ENCODE assay signal across 1 cellular context in genomic region chr1:44594871-44595735, GRCh38.
TF ChIP-seq lines count a peak whose summit lies in the region.

No MANE protein-coding gene starts in this region.

TF ChIP-seq in HepG2, 621 proteins besides CTCF, POLR2A, EP300 and RAD21 (continued from another document):
- TF ChIP-seq HOMEZ (CRISPR knock-in tag; IDR thresholded peaks at IDR 0.05; ENCODE audit: low read depth) (no peak), KDM2A (CRISPR knock-in tag; IDR thresholded peaks at IDR 0.05; ENCODE audit: borderline replicate concordance, low read depth) (peak; percentile 59; the same call in 1 of the 2 replicates), NCOR1 (IDR thresholded peaks at IDR 0.05; ENCODE audit: borderline replicate concordance, low read length) (no peak), CCDC6 (CRISPR knock-in tag; IDR thresholded peaks at IDR 0.05) (0 out of 2 replicates have a peak, but pooled peaks have one; percentile 30), ETV6 (CRISPR knock-in tag; conservative IDR thresholded peaks at IDR 0.05) (no peak), BATF2 (CRISPR knock-in tag; IDR thresholded peaks at IDR 0.05) (no peak), HOXA3 (CRISPR knock-in tag; IDR thresholded peaks at IDR 0.05) (0 out of 2 replicates have a peak, but pooled peaks have one; percentile 22), CBX1 (IDR thresholded peaks at IDR 0.05; ENCODE audit: low read depth) (no peak), PBX3 (CRISPR knock-in tag; IDR thresholded peaks at IDR 0.05; ENCODE audit: borderline replicate concordance) (no peak), ZNF782 (CRISPR knock-in tag; IDR thresholded peaks at IDR 0.05; ENCODE audit: borderline replicate concordance) (peak; percentile 42; the same call in 1 of the 2 replicates), CAMTA2 (CRISPR knock-in tag; IDR thresholded peaks at IDR 0.05; ENCODE audit: borderline replicate concordance) (no peak), ATF7 (IDR thresholded peaks at IDR 0.05) (no peak), ATF7 (CRISPR knock-in tag; IDR thresholded peaks at IDR 0.05) (no peak), MYC (CRISPR knock-in tag; IDR thresholded peaks at IDR 0.05; ENCODE audit: borderline replicate concordance) (peak; percentile 34; the same call in 1 of the 2 replicates), XRCC5 (optimal IDR thresholded peaks at IDR 0.05; ENCODE audit: low read length) (peak; percentile 85), NR2F6 (IDR thresholded peaks at IDR 0.05) (peak; percentile 56; the same call in 1 of the 2 replicates), NR2F6 (CRISPR knock-in tag; IDR thresholded peaks at IDR 0.05) (peak; percentile 76; the same call in 1 of the 2 replicates), PITX1 (CRISPR knock-in tag; IDR thresholded peaks at IDR 0.05) (peak; percentile 52; the same call in 1 of the 2 replicates), ZSCAN25 (CRISPR knock-in tag; IDR thresholded peaks at IDR 0.05) (0 out of 2 replicates have a peak, but pooled peaks have one; percentile 69), ETV5 (CRISPR knock-in tag; IDR thresholded peaks at IDR 0.05; ENCODE audit: borderline replicate concordance) (no peak)
TF ChIP-seq in HepG2: peak in this region for 34.
